In the genomic region with DNA sequence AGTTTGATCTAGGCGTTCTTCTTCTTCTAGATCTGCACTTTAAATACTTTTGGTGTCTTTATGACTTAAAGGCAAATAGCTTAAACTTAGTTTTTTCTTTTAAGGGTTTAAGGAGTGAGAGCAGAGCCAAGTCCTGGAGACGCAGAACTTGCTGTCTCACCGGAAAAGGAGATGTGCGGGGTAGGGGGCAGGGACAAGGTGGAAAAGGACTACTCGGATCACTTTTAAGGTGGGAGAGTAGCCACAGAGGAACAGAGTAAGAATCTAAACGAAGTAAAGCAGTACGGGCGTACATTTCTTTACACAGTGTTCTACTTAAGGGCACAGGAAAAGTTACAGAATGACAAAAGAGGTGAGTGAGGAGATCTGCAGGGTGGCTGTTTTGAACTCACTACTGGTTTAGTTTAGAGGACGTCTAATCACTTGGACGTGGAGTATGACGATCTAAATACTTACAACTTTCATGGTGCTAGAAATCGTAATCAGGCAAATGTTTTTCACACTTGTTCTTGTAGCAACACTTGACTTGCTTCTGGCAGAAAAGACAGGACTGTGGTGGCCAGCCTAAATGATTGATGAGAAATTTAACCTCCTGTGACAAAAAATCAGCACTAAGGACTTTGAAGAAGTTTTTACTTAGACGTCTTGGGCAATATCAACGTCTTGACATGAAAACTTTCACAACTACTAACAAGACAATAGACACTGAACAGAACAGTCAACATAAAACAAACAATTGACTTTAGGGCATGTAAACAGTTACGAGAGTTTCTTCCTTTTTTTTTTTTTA, we compare ENCODE assay signal across 7 cellular contexts.
DNase-seq lines count a peak whose midpoint lies in the region; ATAC-seq, FAIRE-seq and TF ChIP-seq lines count a peak whose summit lies in the region.
"Not testable (repeated sequence)": the region's sequence is repeated elsewhere in the genome, so short reads cannot be mapped to it uniquely, and the experiment has no call there.

No MANE protein-coding gene starts in this region.

- not testable (repeated sequence) for FAIRE-seq in K562 (lab: Jason Lieb, UNC)

- H3K27ac Mint-ChIP-seq in GM23338, result peak overlapping the region; percentile 12
- peak overlapping the region; percentile 100 for H3K27ac Mint-ChIP-seq in T-helper 17 cell
- peak overlapping the region; percentile 87 for H3K27ac Mint-ChIP-seq in activated CD4-positive, alpha-beta memory T cell treated with anti-CD3 and anti-CD28 coated beads for 36 hours
- peak overlapping the region; percentile 99 for H3K27ac Mint-ChIP-seq in activated T-helper 17 cell treated with anti-CD3 and anti-CD28 coated beads, Interleukin-2, amount 50 U/mL, for 72 hours

- not testable (repeated sequence) for H3K4me2 ChIP-seq in GM23338
- H3K4me2 ChIP-seq in K562 (ENCODE audit: insufficient read depth, low read length) (peak overlapping the region; percentile 73), hepatocyte (peak overlapping the region; percentile 67), smooth muscle cell (peak overlapping the region; percentile 67)

- not testable (repeated sequence) for H3K4me3 ChIP-seq in GM23338, hepatocyte
- peak overlapping the region; percentile 23 for H3K4me3 ChIP-seq in K562
- peak overlapping the region; percentile 32 for H3K4me3 ChIP-seq in smooth muscle cell

- H3K36me3 ChIP-seq in GM23338 (ENCODE audit: insufficient read depth); K562 (ENCODE audit: control insufficient read depth, insufficient read depth, low read length); hepatocyte (replicated peaks; ENCODE audit: insufficient read depth, low read depth); smooth muscle cell (ENCODE audit: low read depth): not testable (repeated sequence)

- 0% methylated on average over 14 of the region's 15 CpGs for WGBS in K562 (ENCODE audit: insufficient coverage, low coverage, missing lambda C conversion rate)
- WGBS in hepatocyte (ENCODE audit: low lambda C conversion rate, missing lambda C conversion rate), result 43% methylated on average over 15 of the region's 15 CpGs
- WGBS in smooth muscle cell (ENCODE audit: low lambda C conversion rate), result 40% methylated on average over 15 of the region's 15 CpGs

- H3K4me1 Mint-ChIP-seq in GM23338, result peaks cover 45% of the 10 kb centered on the region
- peaks cover 49% of the 10 kb centered on the region for H3K4me1 Mint-ChIP-seq in T-helper 17 cell
- peaks cover 44% of the 10 kb centered on the region for H3K4me1 Mint-ChIP-seq in activated CD4-positive, alpha-beta memory T cell treated with anti-CD3 and anti-CD28 coated beads for 36 hours (ENCODE audit: low read depth)
- peaks cover 40% of the 10 kb centered on the region for H3K4me1 Mint-ChIP-seq in activated T-helper 17 cell treated with anti-CD3 and anti-CD28 coated beads, Interleukin-2, amount 50 U/mL, for 72 hours

- H3K4me3 Mint-ChIP-seq in GM23338, result not testable (repeated sequence)
- H3K4me3 Mint-ChIP-seq in T-helper 17 cell, result peak overlapping the region; percentile 89
- H3K4me3 Mint-ChIP-seq in activated CD4-positive, alpha-beta memory T cell treated with anti-CD3 and anti-CD28 coated beads for 36 hours, result peak overlapping the region; percentile 74
- peak overlapping the region; percentile 90 for H3K4me3 Mint-ChIP-seq in activated T-helper 17 cell treated with anti-CD3 and anti-CD28 coated beads, Interleukin-2, amount 50 U/mL, for 72 hours

- not testable (repeated sequence) for ATAC-seq in GM23338; T-helper 17 cell; activated T-helper 17 cell treated with anti-CD3 and anti-CD28 coated beads, Interleukin-2, amount 50 U/mL, for 72 hours (replicated peaks); K562

- not testable (repeated sequence) for H4K20me1 ChIP-seq in GM23338 (replicated peaks; ENCODE audit: insufficient read depth); K562 (replicated peaks; ENCODE audit: control insufficient read depth, insufficient read depth, low read length); hepatocyte (ENCODE audit: insufficient read depth, poor library complexity, severe bottlenecking); smooth muscle cell (ENCODE audit: low read depth)

- not testable (repeated sequence) for H3K36me3 Mint-ChIP-seq in GM23338 (ENCODE audit: low read depth); T-helper 17 cell (ENCODE audit: low read depth); activated CD4-positive, alpha-beta memory T cell treated with anti-CD3 and anti-CD28 coated beads for 36 hours
- H3K36me3 Mint-ChIP-seq in activated T-helper 17 cell treated with anti-CD3 and anti-CD28 coated beads, Interleukin-2, amount 50 U/mL, for 72 hours (ENCODE audit: low read depth), result peaks cover 45% of the 10 kb centered on the region

- not testable (repeated sequence) for H3K9me2 ChIP-seq in GM23338 (ENCODE audit: insufficient read depth); hepatocyte (replicated peaks; ENCODE audit: insufficient read depth)

- intact Hi-C loops in activated CD4-positive, alpha-beta memory T cell treated with anti-CD3 and anti-CD28 coated beads for 36 hours (cut with micrococcal nuclease); K562 (cut with micrococcal nuclease): not testable (repeated sequence)

- H3F3A ChIP-seq in GM23338 (replicated peaks; ENCODE audit: low read depth); smooth muscle cell (ENCODE audit: low read depth): not testable (repeated sequence)

- POLR2A ChIA-PET in activated CD4-positive, alpha-beta memory T cell treated with anti-CD3 and anti-CD28 coated beads for 36 hours (lab: Charles Lee); K562 (lab: Yijun Ruan, JAX): not testable (repeated sequence)

- H3K9ac ChIP-seq in K562 (ENCODE audit: insufficient read depth in 1 of 2, low read depth in 2 of 2, low read length in 2 of 2), result peak overlapping the region; percentile 55 to 71; a peak in 3 of 4 replicates
- H3K9ac ChIP-seq in smooth muscle cell (ENCODE audit: low read depth), result not testable (repeated sequence)

- peak; percentile 58 for TF ChIP-seq POLR2A in K562 (conservative IDR thresholded peaks at IDR 0.05)

- not testable (repeated sequence) for TF ChIP-seq EP300 in K562 (IDR thresholded peaks at IDR 0.05; ENCODE audit: low read length)

- not testable (repeated sequence) for H3K27me3 ChIP-seq in GM23338 (ENCODE audit: insufficient read depth); K562 (ENCODE audit: control insufficient read depth in 2 of 2, insufficient read depth in 2 of 2, low read length in 2 of 2); hepatocyte; smooth muscle cell (ENCODE audit: low read depth)

- H3K4me1 ChIP-seq in GM23338 (ENCODE audit: insufficient read depth), result not testable (repeated sequence)
- H3K4me1 ChIP-seq in K562 (replicated peaks in 1 of 2; ENCODE audit: control insufficient read depth in 2 of 2, insufficient read depth in 2 of 2, low read length in 2 of 2) (peaks cover 0 to 24% of the 10 kb centered on the region in 2 experiments; a peak in 3 of 5 replicates), hepatocyte (ENCODE audit: insufficient read depth) (peaks cover 27% of the 10 kb centered on the region), smooth muscle cell (ENCODE audit: low read depth) (peaks cover 10% of the 10 kb centered on the region)

- TF ChIP-seq CTCF in GM23338 (conservative IDR thresholded peaks at IDR 0.05; ENCODE audit: low read depth in 2 of 2); K562 (IDR thresholded peaks at IDR 0.05 in 2 of 3, conservative IDR thresholded peaks at IDR 0.05 in 1 of 3; ENCODE audit: insufficient read depth in 2 of 3, low read depth in 1 of 3, low read length in 3 of 3); hepatocyte (IDR thresholded peaks at IDR 0.05; ENCODE audit: poor library complexity); smooth muscle cell (IDR thresholded peaks at IDR 0.05; ENCODE audit: borderline replicate concordance, insufficient read depth, poor library complexity, severe bottlenecking): not testable (repeated sequence)

- H3K79me2 ChIP-seq in GM23338 (replicated peaks; ENCODE audit: insufficient read depth); hepatocyte; smooth muscle cell (ENCODE audit: low read depth): not testable (repeated sequence)
- H3K79me2 ChIP-seq in K562 (ENCODE audit: control insufficient read depth, insufficient read depth, low read length), result peaks cover 20% of the 10 kb centered on the region; the same call in 2 of the 3 replicates

- TF ChIP-seq RAD21 in K562 (CRISPR knock-in tag; conservative IDR thresholded peaks at IDR 0.05 in 1 of 2, IDR thresholded peaks at IDR 0.05 in 1 of 2), result not testable (repeated sequence)

- not testable (repeated sequence) for H3K9me1 ChIP-seq in K562 (ENCODE audit: control insufficient read depth, insufficient read depth, low read length)

- not testable (repeated sequence) for H3K9me3 ChIP-seq in T-helper 17 cell (ENCODE audit: control insufficient read depth, low read length, poor library complexity, severe bottlenecking); hepatocyte (ENCODE audit: low read depth); smooth muscle cell (replicated peaks; ENCODE audit: low read depth)
- peaks cover 10% of the 10 kb centered on the region for H3K9me3 ChIP-seq in K562 (replicated peaks; ENCODE audit: control insufficient read depth, insufficient read depth, low read depth, low read length)

- in situ Hi-C loops in K562 (cut with MboI), result not testable (repeated sequence)

- TSS peak; percentile 49 for BruUV-seq in K562 (replicated peaks; lab: Mats Ljungman, UMichigan)

- not testable (repeated sequence) for H3K27me3 Mint-ChIP-seq in GM23338 (ENCODE audit: insufficient read depth, low read depth, poor library complexity); T-helper 17 cell; activated CD4-positive, alpha-beta memory T cell treated with anti-CD3 and anti-CD28 coated beads for 36 hours; activated T-helper 17 cell treated with anti-CD3 and anti-CD28 coated beads, Interleukin-2, amount 50 U/mL, for 72 hours

- not testable (repeated sequence) for H2AFZ ChIP-seq in GM23338, hepatocyte
- peak overlapping the region; percentile 59 for H2AFZ ChIP-seq in K562 (ENCODE audit: low read depth, low read length)
- H2AFZ ChIP-seq in smooth muscle cell (ENCODE audit: low read depth), result peak overlapping the region; percentile 37

- H3K9me3 Mint-ChIP-seq in GM23338; activated CD4-positive, alpha-beta memory T cell treated with anti-CD3 and anti-CD28 coated beads for 36 hours; activated T-helper 17 cell treated with anti-CD3 and anti-CD28 coated beads, Interleukin-2, amount 50 U/mL, for 72 hours: not testable (repeated sequence)

- CTCF ChIA-PET in activated CD4-positive, alpha-beta memory T cell treated with anti-CD3 and anti-CD28 coated beads for 36 hours (lab: Charles Lee); K562 (lab: Yijun Ruan, JAX; ENCODE audit: low intra/inter-chr PET ratio): not testable (repeated sequence)

- not testable (repeated sequence) for H3K27ac ChIP-seq in GM23338 (ENCODE audit: low read depth)
- H3K27ac ChIP-seq in K562 (ENCODE audit: extremely low read depth, low read depth, low read length) (peak overlapping the region; percentile 80), hepatocyte (peak overlapping the region; percentile 72), smooth muscle cell (ENCODE audit: low read depth) (peak overlapping the region; percentile 15)

- DNase-seq in GM23338 (ENCODE audit: low spot score); T-helper 17 cell; activated CD4-positive, alpha-beta memory T cell treated with anti-CD3 and anti-CD28 coated beads for 36 hours; hepatocyte (ENCODE audit: low spot score); smooth muscle cell (lab: John Stamatoyannopoulos, UW; ENCODE audit: unreplicated experiment): not testable (repeated sequence)
- DNase-seq in K562 (ENCODE audit: extremely low read depth in 1 of 4, low spot score in 3 of 4), result peak in 2 of 4 experiments; percentile 4 to 68

Comparison
In these comparisons a context has a peak if more than half of its experiments do, and no peak if none do; other contexts are left out.
1. H3K27ac Mint-ChIP-seq: peak in every context shown above with its lines; median percentile 100 in T-helper 17 cell; 99 in activated T-helper 17 cell treated with anti-CD3 and anti-CD28 coated beads, Interleukin-2, amount 50 U/mL, for 72 hours; 87 in activated CD4-positive, alpha-beta memory T cell treated with anti-CD3 and anti-CD28 coated beads for 36 hours; 12 in GM23338.